1 cellular context compared by ENCODE assay signal in the genomic region with DNA sequence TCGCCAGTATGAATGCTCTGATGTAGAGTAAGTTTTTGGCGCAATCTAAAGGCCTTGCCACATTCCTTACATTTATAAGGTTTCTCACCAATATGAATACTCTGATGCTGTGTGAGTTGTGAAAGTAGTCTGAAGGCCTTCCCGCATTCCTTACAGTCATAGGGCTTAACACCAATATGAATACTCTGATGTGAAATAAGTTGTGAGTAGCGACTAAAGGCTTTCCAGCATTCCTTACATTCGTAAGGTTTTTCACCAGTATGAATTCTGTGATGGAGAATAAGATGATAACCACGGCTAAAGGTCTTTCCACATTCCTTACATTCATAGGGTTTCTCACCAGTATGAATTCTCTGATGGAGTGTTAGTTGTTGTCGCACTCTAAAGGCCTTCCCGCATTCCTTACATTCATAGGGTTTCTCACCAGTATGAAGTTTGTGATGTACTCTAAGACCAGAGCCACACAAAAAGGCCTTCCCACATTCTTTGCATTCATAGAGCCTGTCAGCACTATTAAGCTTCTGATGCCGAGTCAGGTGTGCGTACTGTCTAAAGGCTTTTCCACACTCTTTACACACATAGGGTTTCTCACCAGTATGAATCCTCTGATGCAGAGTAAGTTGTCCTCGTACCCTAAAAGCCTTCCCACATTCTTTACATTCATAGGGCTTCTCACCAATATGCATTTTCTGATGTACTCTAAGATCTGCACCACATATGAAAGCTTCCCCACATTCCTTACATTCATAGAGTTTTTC.
TF ChIP-seq lines count a peak whose summit lies in the region.

No MANE protein-coding gene starts in this region.

TF ChIP-seq in HepG2, 621 proteins besides CTCF, POLR2A, EP300 and RAD21:
- TF ChIP-seq ESRRA (CRISPR knock-in tag; IDR thresholded peaks at IDR 0.05; ENCODE audit: low read depth) (no peak), PREB (CRISPR knock-in tag; IDR thresholded peaks at IDR 0.05) (no peak), ZBTB7B (CRISPR knock-in tag; IDR thresholded peaks at IDR 0.05) (no peak), ZNF274 (CRISPR knock-in tag; IDR thresholded peaks at IDR 0.05) (peak; percentile 87; the same call in 1 of the 2 replicates)
